Comparison of ENCODE assay signal across 8 cellular contexts in genomic region chr3:100993309-100993708, GRCh38. TPM values are rescaled to one million over a fixed set of nuclear protein-coding genes. Genes with fewer than 3 reads are reported as not detected.
A peak's percentile ranks its signal among the peaks of the same experiment; 100 is the strongest.
DNase-seq lines count a peak whose midpoint lies in the region; ATAC-seq and TF ChIP-seq lines count a peak whose summit lies in the region.

ABI3BP (minus strand) TSS chr3:100993421; CDS start chr3:100993384, 37 bp downstream.

- H2AFZ ChIP-seq in GM23248: peak within 1 kb of the TSS; percentile 86
- H2AFZ ChIP-seq in SK-N-SH (ENCODE audit: low read depth): peak within 1 kb of the TSS; percentile 14

- TF ChIP-seq EP300 in SK-N-SH (IDR thresholded peaks at IDR 0.05; ENCODE audit: borderline replicate concordance in 1 of 2, low read depth in 1 of 2, low read length in 1 of 2): no peak

- TF ChIP-seq CTCF in SK-N-SH (IDR thresholded peaks at IDR 0.05) (no peak), omental fat pad (IDR thresholded peaks at IDR 0.05) (no peak)

- no peak within 1 kb of the TSS for H3K4me3 Mint-ChIP-seq in T-cell

- no peak; the same call in 1 of the 2 replicates for TF ChIP-seq RAD21 in SK-N-SH (IDR thresholded peaks at IDR 0.05; ENCODE audit: low read length)

- H3K27ac ChIP-seq in GM23248: peak within 1 kb of the TSS; percentile 57
- peak within 1 kb of the TSS in 1 of 2 experiments; percentile 20; a peak in 2 of 4 replicates for H3K27ac ChIP-seq in SK-N-SH (ENCODE audit: low read depth in 2 of 2, low read length in 1 of 2)

- peaks cover 4 to 18% of the 10 kb centered on the region in 2 donors for H3K27me3 Mint-ChIP-seq in T-cell

- no peaks in the 10 kb centered on the region for H3K9me3 ChIP-seq in GM23248 (ENCODE audit: low read depth)
- H3K9me3 ChIP-seq in SK-N-SH: no peaks in the 10 kb centered on the region

- H3F3A ChIP-seq in GM23248 (ENCODE audit: insufficient read depth): peaks cover 14% of the 10 kb centered on the region
- no peaks in the 10 kb centered on the region for H3F3A ChIP-seq in SK-N-SH (replicated peaks; ENCODE audit: insufficient read depth)

- H3K36me3 Mint-ChIP-seq in T-cell: no peaks in the 10 kb centered on the region

- no peaks in the 10 kb centered on the region for H4K20me1 ChIP-seq in GM23248 (ENCODE audit: insufficient read depth)
- H4K20me1 ChIP-seq in SK-N-SH (ENCODE audit: insufficient read depth): no peaks in the 10 kb centered on the region

- peak; percentile 95 for DNase-seq in GM23248
- DNase-seq in SK-N-SH: peak; percentile 56
- DNase-seq in fibroblast of the conjunctiva (ENCODE audit: low read depth): peak; percentile 67
- peak; percentile 55 for DNase-seq in omental fat pad (ENCODE audit: low spot score)
- DNase-seq in T-cell: no peak
- DNase-seq in COR-L47 (lab: John Stamatoyannopoulos, UW): no peak
- no peak for DNase-seq in NCI-H187 treated with DMSO at 0.1 percent for 48 hours (lab: John Stamatoyannopoulos, UW)

- no peaks in the 10 kb centered on the region for H3K27me3 ChIP-seq in GM23248 (replicated peaks; ENCODE audit: insufficient read depth)
- H3K27me3 ChIP-seq in SK-N-SH (ENCODE audit: insufficient read depth): no peaks in the 10 kb centered on the region

- H3K27ac Mint-ChIP-seq in T-cell: no peak within 1 kb of the TSS

- H3K9me3 Mint-ChIP-seq in T-cell: no peaks in the 10 kb centered on the region

- WGBS in GM23248 (ENCODE audit: low coverage in 1 of 2, low lambda C conversion rate in 2 of 2, missing lambda C conversion rate in 2 of 2), 2 experiments: 0 to 2% methylated on average over 5 of the region's 5 CpGs
- 27% methylated on average over 5 of the region's 5 CpGs for WGBS in SK-N-SH (ENCODE audit: low lambda C conversion rate)

- H3K4me2 ChIP-seq in GM23248 (ENCODE audit: unreplicated experiment): peak within 1 kb of the TSS; percentile 91
- H3K4me2 ChIP-seq in SK-N-SH: peak within 1 kb of the TSS; percentile 55

- CTCF ChIA-PET in SK-N-SH (lab: Yijun Ruan, JAX): interaction anchor here (1.1 to 1.5 kb wide), 2 partner anchors 23 to 32 kb away, joined by 3 read pairs; no protein-coding TSS in a partner anchor
- CTCF ChIA-PET in T-cell (lab: Charles Lee): interaction anchor here in 1 of 2 donors (0.5 to 0.7 kb wide), 2 partner anchors 9 to 13 kb away, joined by 7 to 9 read pairs; no protein-coding TSS in a partner anchor

- peaks cover 0 to 8% (median 0%) of the 10 kb centered on the region in 3 donors for H3K4me1 Mint-ChIP-seq in T-cell

- H3K4me3 ChIP-seq in GM23248 (peak within 1 kb of the TSS; percentile 82), SK-N-SH (ENCODE audit: low read depth in 2 of 2, low read length in 1 of 2) (peak within 1 kb of the TSS; percentile 31 to 41; a peak in 3 of 4 replicates)

- in situ Hi-C loops in GM23248 (cut with MboI): no loop called here

- H3K9ac ChIP-seq in GM23248 (peak within 1 kb of the TSS; percentile 77), SK-N-SH (no peak within 1 kb of the TSS; the same call in 1 of the 2 replicates)

- H3K9me2 ChIP-seq in GM23248 (ENCODE audit: insufficient read depth) (no peaks in the 10 kb centered on the region), SK-N-SH (no peaks in the 10 kb centered on the region)

- H3K79me2 ChIP-seq in GM23248 (ENCODE audit: insufficient read depth) (no peaks in the 10 kb centered on the region), SK-N-SH (ENCODE audit: insufficient read depth) (no peaks in the 10 kb centered on the region)

- peaks cover 24% of the 10 kb centered on the region for H3K4me1 ChIP-seq in GM23248 (ENCODE audit: insufficient read depth)
- peaks cover 0 to 7% of the 10 kb centered on the region in 2 experiments; a peak in 2 of 4 replicates for H3K4me1 ChIP-seq in SK-N-SH (ENCODE audit: control insufficient read depth in 1 of 2, insufficient read depth in 2 of 2, low read depth in 1 of 2, low read length in 1 of 2)

- H3K36me3 ChIP-seq in GM23248 (ENCODE audit: low read depth): no peaks in the 10 kb centered on the region
- H3K36me3 ChIP-seq in SK-N-SH (replicated peaks in 1 of 2; ENCODE audit: control insufficient read depth in 1 of 2, insufficient read depth in 2 of 2, low read length in 1 of 2): no peaks in the 10 kb centered on the region

- POLR2A ChIA-PET in SK-N-SH (lab: Yijun Ruan, JAX) (no interaction called here), T-cell (lab: Charles Lee) (no interaction called here)

- peak; percentile 91 for ATAC-seq in omental fat pad (ENCODE audit: low FRiP score)
- no peak for ATAC-seq in HG03432 (IDR thresholded peaks at IDR 0.05; ENCODE audit: unreplicated experiment)
- no peak for ATAC-seq in T-cell (replicated peaks in 1 of 4)

TF ChIP-seq in SK-N-SH, 30 proteins besides CTCF, POLR2A, EP300 and RAD21:
- TF ChIP-seq MXI1 (IDR thresholded peaks at IDR 0.05; ENCODE audit: low read depth, low read length): peak; percentile 35; the same call in 1 of the 2 replicates
- no peak for TF ChIP-seq FOXJ3 (CRISPR knock-in tag; IDR thresholded peaks at IDR 0.05)
- TF ChIP-seq FOSL2 (IDR thresholded peaks at IDR 0.05; ENCODE audit: borderline replicate concordance, low read depth): peak; percentile 22; the same call in 1 of the 2 replicates
TF ChIP-seq in SK-N-SH: peak in this region for 2.

RNA-seq across cellular contexts. Expression of gene ABI3BP, which starts in this region (rescaled TPM):
- 6.8 and 16.8 TPM in 2 replicates for total RNA-seq in GM23248 (2014; rRNA removed; shearing (Covaris generic))
- polyA plus RNA-seq in GM23248 (2016; fragmentation: Nextera tagmentation; extraction: Ambion mirVana) (30.3 and 38.2 TPM in 2 replicates), SK-N-SH (2012; rRNA removed) (5.1 and 8.4 TPM in 2 replicates)
- polyA plus RNA-seq in SK-N-SH (2012; cell fraction: cytosol; rRNA removed): 10.0 and 10.1 TPM in 2 replicates
- 6.8 and 10.8 TPM in 2 replicates for polyA plus RNA-seq in SK-N-SH (2012; cell fraction: nucleus; rRNA removed)
- total RNA-seq in omental fat pad (100 to 1,000 TPM in 2 of 4 donors, 10 to 100 TPM in 2; 37.4 to 155 (median 112) TPM), T-cell (under 1 TPM in 3 of 5 donors, not detected in 2; 0.18 to 0.66 (median 0.43) TPM)

Comparison
In these comparisons a context has a peak if more than half of its experiments do, and no peak if none do; other contexts are left out.
1. DNase-seq: peak in GM23248 (single experiment), SK-N-SH (single experiment), fibroblast of the conjunctiva (single experiment) and omental fat pad (single experiment); none in T-cell (0 of 34), COR-L47 (single experiment) and NCI-H187 treated with DMSO at 0.1 percent for 48 hours (single experiment).